8 cellular contexts compared by ENCODE assay signal in the genomic region with DNA sequence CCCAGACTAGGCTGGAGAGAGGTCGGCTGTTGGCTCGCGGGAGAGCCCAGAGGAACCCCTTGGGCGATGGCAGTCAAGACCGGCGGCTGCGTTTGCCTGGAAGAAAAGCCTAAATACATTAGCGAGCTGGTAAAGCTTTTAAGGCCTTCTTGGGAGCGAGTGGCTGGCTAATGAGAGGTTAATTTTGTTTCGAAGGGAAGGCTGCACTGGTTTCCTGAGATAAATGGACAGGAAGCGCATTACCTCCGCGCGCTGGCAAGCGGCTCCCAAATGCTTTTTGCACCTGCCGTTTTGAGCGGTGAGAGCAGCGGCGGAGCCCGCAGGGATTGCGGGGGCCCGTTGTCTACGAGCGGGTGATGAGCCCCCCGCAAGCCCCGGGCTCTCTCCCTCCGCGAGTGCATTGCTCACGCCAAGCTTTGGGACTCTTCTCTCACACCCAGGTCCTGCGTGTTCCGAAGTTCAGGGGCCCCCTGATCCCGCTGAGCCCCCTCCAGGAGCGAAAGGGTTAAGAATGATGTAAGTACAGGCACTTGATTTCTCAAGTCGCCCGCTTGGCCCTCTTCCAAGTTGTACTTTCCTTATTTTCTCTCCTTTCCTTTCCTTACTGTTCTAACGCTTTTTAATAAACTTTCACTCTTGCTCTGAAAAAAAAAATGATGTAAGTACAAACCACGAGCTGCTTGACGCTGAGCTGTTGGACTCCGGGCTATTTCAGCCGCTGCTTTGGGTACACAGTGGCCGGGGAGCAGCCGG. TPM values are rescaled to one million over a fixed set of nuclear protein-coding genes. Genes with fewer than 3 reads are reported as not detected.
A peak's percentile ranks its signal among the peaks of the same experiment; 100 is the strongest.
DNase-seq lines count a peak whose midpoint lies in the region; ATAC-seq and TF ChIP-seq lines count a peak whose summit lies in the region.

No MANE protein-coding gene starts in this region.

- H3K4me3 Mint-ChIP-seq in activated B cell treated with CpG ODN at 0.5 μM for 24 hours (peak overlapping the region; percentile 96), endothelial cell (ENCODE audit: unreplicated experiment) (peak overlapping the region; percentile 95)

- H3K36me3 Mint-ChIP-seq in activated B cell treated with CpG ODN at 0.5 μM for 24 hours (ENCODE audit: low read depth): peaks cover 8% of the 10 kb centered on the region
- peaks cover 7% of the 10 kb centered on the region for H3K36me3 Mint-ChIP-seq in endothelial cell (ENCODE audit: low read depth, unreplicated experiment)

- peak; percentile 39 for DNase-seq in NB4 (ENCODE audit: low read depth)
- DNase-seq in activated B cell treated with CpG ODN at 0.5 μM for 24 hours: peak; percentile 27
- peak; percentile 39 for DNase-seq in endothelial cell (ENCODE audit: low spot score)
- peak; percentile 60 to 62 for DNase-seq in thyroid gland
- no peak for DNase-seq in mesenteric fat pad (ENCODE audit: low spot score)

- ATAC-seq in activated B cell treated with CpG ODN at 0.5 μM for 24 hours (ENCODE audit: low read depth) (no peak), HG02970 (IDR thresholded peaks at IDR 0.05; ENCODE audit: low FRiP score, unreplicated experiment) (no peak)

- H3K4me1 ChIP-seq in mucosa of rectum (ENCODE audit: control insufficient read depth in 2 of 2, insufficient read depth in 2 of 2, low read length in 2 of 2) (peaks cover 22 to 34% of the 10 kb centered on the region in 2 donors), thyroid gland (peaks cover 7 to 13% of the 10 kb centered on the region in 2 donors)

- H3K4me3 ChIP-seq in GM08714 (ENCODE audit: low read length): peak overlapping the region; percentile 60
- peak overlapping the region; percentile 21 for H3K4me3 ChIP-seq in NB4 (ENCODE audit: low read depth, low read length)
- peak overlapping the region; percentile 81 to 91 for H3K4me3 ChIP-seq in mucosa of rectum (ENCODE audit: low read length in 2 of 2)
- H3K4me3 ChIP-seq in thyroid gland (replicated peaks in 1 of 3): peak overlapping the region; percentile 26 to 91 (median 57)

- no peaks in the 10 kb centered on the region for H3K9me3 ChIP-seq in mucosa of rectum (ENCODE audit: control insufficient read depth in 2 of 2, low read length in 2 of 2)
- no peaks in the 10 kb centered on the region for H3K9me3 ChIP-seq in thyroid gland

- H3K27ac Mint-ChIP-seq in activated B cell treated with CpG ODN at 0.5 μM for 24 hours (peak overlapping the region; percentile 85), endothelial cell (ENCODE audit: unreplicated experiment) (no peak overlapping the region)

- TF ChIP-seq POLR2A in NB4 (IDR thresholded peaks at IDR 0.05; ENCODE audit: extremely low read depth, insufficient read length) (no peak), thyroid gland (IDR thresholded peaks at IDR 0.05) (no peak)

- H3K4me1 Mint-ChIP-seq in activated B cell treated with CpG ODN at 0.5 μM for 24 hours (peaks cover 51% of the 10 kb centered on the region), endothelial cell (ENCODE audit: unreplicated experiment) (peaks cover 26% of the 10 kb centered on the region)

- TF ChIP-seq CTCF in NB4 (IDR thresholded peaks at IDR 0.05; ENCODE audit: low read depth, low read length): no peak
- TF ChIP-seq CTCF in activated B cell treated with CpG ODN at 0.5 μM for 24 hours (IDR thresholded peaks at IDR 0.05): no peak
- TF ChIP-seq CTCF in endothelial cell (IDR thresholded peaks at IDR 0.05; ENCODE audit: unreplicated experiment): no peak
- TF ChIP-seq CTCF in thyroid gland (IDR thresholded peaks at IDR 0.05): peak in 1 of 6 experiments; percentile 4

- CTCF ChIA-PET in activated B cell treated with CpG ODN at 0.5 μM for 24 hours (lab: Charles Lee): interaction anchor here (1.1 to 3.7 kb wide), 6 partner anchors 8 to 56 kb away, joined by 4 to 35 read pairs (median 12); no protein-coding TSS in a partner anchor

- H3K27ac ChIP-seq in mucosa of rectum (ENCODE audit: low read depth in 2 of 2, low read length in 2 of 2): peak overlapping the region; percentile 75 to 81
- H3K27ac ChIP-seq in thyroid gland: peak overlapping the region; percentile 29 to 75 (median 66)

- intact Hi-C loops in activated B cell treated with CpG ODN at 0.5 μM for 24 hours (cut with micrococcal nuclease): loop anchor here (2.0 to 5.0 kb wide), 4 partner anchors 56 to 1963 kb away; a partner anchor contains a TSS
- intact Hi-C loops in thyroid gland (cut with DNase I): loop anchor here (5.0 kb wide), 1 partner anchor 1588 kb away; a partner anchor contains a TSS

- WGBS in thyroid gland, 2 donors: 0% methylated on average over 40 of the region's 42 CpGs

- H3K27me3 ChIP-seq in mucosa of rectum (ENCODE audit: control insufficient read depth in 2 of 2, insufficient read depth in 2 of 2, low read length in 2 of 2) (peaks cover 0 to 11% of the 10 kb centered on the region in 2 donors), thyroid gland (no peaks in the 10 kb centered on the region)

- POLR2A ChIA-PET in activated B cell treated with CpG ODN at 0.5 μM for 24 hours (lab: Charles Lee): interaction anchor here (0.6 to 3.4 kb wide), 4 partner anchors 159 to 1962 kb away, joined by 3 to 13 read pairs (median 6); a partner anchor contains a TSS

- H3K9me3 Mint-ChIP-seq in activated B cell treated with CpG ODN at 0.5 μM for 24 hours: no peaks in the 10 kb centered on the region
- H3K9me3 Mint-ChIP-seq in endothelial cell (ENCODE audit: unreplicated experiment): no peaks in the 10 kb centered on the region

- no peaks in the 10 kb centered on the region for H3K36me3 ChIP-seq in mucosa of rectum (ENCODE audit: control insufficient read depth in 2 of 2, insufficient read depth in 2 of 2, low read length in 2 of 2)
- H3K36me3 ChIP-seq in thyroid gland: no peaks in the 10 kb centered on the region

- H3K9ac ChIP-seq in mucosa of rectum (ENCODE audit: low read depth in 1 of 2, low read length in 2 of 2): peak overlapping the region; percentile 71 to 81

- peaks cover 16% of the 10 kb centered on the region for H3K27me3 Mint-ChIP-seq in activated B cell treated with CpG ODN at 0.5 μM for 24 hours
- peaks cover 21% of the 10 kb centered on the region for H3K27me3 Mint-ChIP-seq in endothelial cell (ENCODE audit: unreplicated experiment)

RNA-seq across cellular contexts. Expression of a gene that starts 3.1 kb away (rescaled TPM):
- 12.7 and 13.8 TPM in 2 replicates for total RNA-seq in activated B cell treated with CpG ODN at 0.5 μM for 24 hours
- total RNA-seq in endothelial cell (ENCODE audit: unreplicated experiment): 24.5 TPM
- total RNA-seq in thyroid gland: 10 to 100 TPM; 25.3 to 29.7 (median 27.5) TPM
- 11.3 TPM for total RNA-seq in mesenteric fat pad

Comparison
In these comparisons a context has a peak if more than half of its experiments do, and no peak if none do; other contexts are left out.
1. H3K4me3 ChIP-seq: peak in every context shown above with its lines; median percentile 86 in mucosa of rectum; 60 in GM08714; 57 in thyroid gland; 21 in NB4.